ENCODE assay signal across 8 cellular contexts in the genomic region with DNA sequence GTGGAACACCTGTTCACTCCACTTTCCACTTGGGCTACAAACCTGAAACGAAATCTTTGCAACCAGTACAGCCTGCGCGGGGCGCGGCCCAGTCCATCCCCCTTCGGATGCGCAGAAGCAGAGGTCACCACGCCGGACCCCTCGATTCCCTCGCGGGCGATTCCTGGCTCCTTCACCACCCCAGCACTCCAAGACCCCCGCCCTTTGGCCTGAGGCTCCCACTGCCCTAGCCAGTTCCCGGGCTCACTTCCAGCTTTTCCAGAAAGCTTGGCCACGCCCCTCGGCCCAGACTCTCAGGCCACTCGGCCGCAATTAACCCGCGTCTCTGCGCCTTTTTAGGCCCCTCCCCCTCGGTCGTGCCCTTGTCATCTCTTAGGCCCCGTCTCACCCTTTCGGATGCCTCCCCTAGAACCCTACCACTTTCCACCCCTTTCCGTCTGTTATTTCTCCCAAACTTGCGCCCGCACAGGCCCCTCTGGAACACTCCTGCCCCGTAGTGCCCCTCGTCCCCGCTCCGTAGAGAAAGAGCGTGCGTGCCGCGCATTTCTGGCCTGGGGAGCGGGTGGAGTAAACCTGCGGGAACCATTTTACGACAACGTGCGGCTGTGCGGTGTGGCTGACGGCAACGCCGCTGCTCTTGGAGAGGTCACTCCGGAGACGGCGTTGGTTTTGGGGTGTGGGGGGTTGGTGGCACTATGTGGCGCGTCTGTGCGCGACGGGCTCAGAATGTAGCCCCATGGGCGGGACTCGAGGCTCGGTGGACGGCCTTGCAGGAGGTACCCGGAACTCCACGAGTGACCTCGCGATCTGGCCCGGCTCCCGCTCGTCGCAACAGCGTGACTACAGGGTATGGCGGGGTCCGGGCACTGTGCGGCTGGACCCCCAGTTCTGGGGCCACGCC. TPM values are rescaled to one million over a fixed set of nuclear protein-coding genes. Genes with fewer than 3 reads are reported as not detected.
DNase-seq lines count a peak whose midpoint lies in the region; ATAC-seq, FAIRE-seq and TF ChIP-seq lines count a peak whose summit lies in the region.

DLAT (plus strand) TSS at position 631 of the 901 bp plus-strand sequence; CDS start at position 696, 65 bp downstream.

- peaks cover 16% of the 10 kb centered on the region for H3K36me3 Mint-ChIP-seq in progenitor cell of endocrine pancreas (ENCODE audit: insufficient read depth)

- TF ChIP-seq POLR2A in GM12891 (IDR thresholded peaks at IDR 0.05; ENCODE audit: low read depth, low read length), result peak; percentile 77

- H3K4me1 Mint-ChIP-seq in progenitor cell of endocrine pancreas (ENCODE audit: low read depth), result peaks cover 26% of the 10 kb centered on the region

- TF ChIP-seq CTCF in progenitor cell of endocrine pancreas (IDR thresholded peaks at IDR 0.05; ENCODE audit: unreplicated experiment), result no peak

- H3K27ac Mint-ChIP-seq in progenitor cell of endocrine pancreas, result peak within 1 kb of the TSS; percentile 99

- DNase-seq in GM12891 (ENCODE audit: insufficient read length, low spot score) (peak; percentile 76), NCI-H1417 treated with DMSO at 0.1 percent for 48 hours (lab: John Stamatoyannopoulos, UW) (peak; percentile 81), T follicular helper cell (ENCODE audit: low read depth) (peak; percentile 77), adipocyte (ENCODE audit: low read depth) (peak; percentile 83), left cardiac atrium (peak; percentile 92), progenitor cell of endocrine pancreas (ENCODE audit: low spot score, unreplicated experiment) (peak; percentile 84), ureter (ENCODE audit: low spot score) (peak; percentile 89)

- H3K4me1 ChIP-seq in adipocyte (ENCODE audit: control insufficient read depth, insufficient read depth, low read length), result peaks cover 27% of the 10 kb centered on the region

- peak within 1 kb of the TSS; percentile 95 for H3K4me3 Mint-ChIP-seq in progenitor cell of endocrine pancreas (ENCODE audit: low read depth)

- intact Hi-C loops in left cardiac atrium (cut with DNase I), result no loop called here

- peaks cover 37% of the 10 kb centered on the region for H3K36me3 ChIP-seq in adipocyte (ENCODE audit: control insufficient read depth, insufficient read depth, low read length, severe bottlenecking)

- H3K4me3 ChIP-seq in adipocyte (ENCODE audit: low read length), result peak within 1 kb of the TSS; percentile 87

- no peaks in the 10 kb centered on the region for H3K27me3 ChIP-seq in adipocyte (replicated peaks; ENCODE audit: control insufficient read depth, insufficient read depth, low read length)

- no peaks in the 10 kb centered on the region for H3K9me3 Mint-ChIP-seq in progenitor cell of endocrine pancreas (ENCODE audit: low read depth)

- peaks cover 14% of the 10 kb centered on the region for H3K27me3 Mint-ChIP-seq in progenitor cell of endocrine pancreas

- peak; percentile 99 for FAIRE-seq in GM12891 (lab: Jason Lieb, UNC)

- H3K9me3 ChIP-seq in adipocyte (ENCODE audit: control insufficient read depth, low read length), result no peaks in the 10 kb centered on the region

- ATAC-seq in HG02763 (IDR thresholded peaks at IDR 0.05; ENCODE audit: unreplicated experiment) (peak; percentile 81), left cardiac atrium (peak; percentile 93 to 95)

- H3K9ac ChIP-seq in adipocyte (ENCODE audit: low read length), result peak within 1 kb of the TSS; percentile 95

TF ChIP-seq in GM12891, 5 proteins besides CTCF, POLR2A, EP300 and RAD21:
- no peak for TF ChIP-seq PAX5 (IDR thresholded peaks at IDR 0.05; ENCODE audit: insufficient read depth, low read length, severe bottlenecking)
- peak; percentile 67; the same call in 1 of the 2 replicates for TF ChIP-seq POU2F2 (IDR thresholded peaks at IDR 0.05; ENCODE audit: low read depth, low read length)
- peak; percentile 72; the same call in 1 of the 2 replicates for TF ChIP-seq TAF1 (IDR thresholded peaks at IDR 0.05; ENCODE audit: low read depth, low read length)
- no peak for TF ChIP-seq SPI1 (IDR thresholded peaks at IDR 0.05; ENCODE audit: low read depth, low read length)
- TF ChIP-seq POLR2AphosphoS5 (IDR thresholded peaks at IDR 0.05; ENCODE audit: low read depth, low read length), result 0 out of 2 replicates have a peak, but pooled peaks have one; percentile 45

RNA-seq across cellular contexts. Expression of gene DLAT, which starts in this region (rescaled TPM):
- polyA plus RNA-seq in GM12891 (2012; ENCODE audit: low read depth, missing spikeins), result 20.2 TPM
- total RNA-seq in left cardiac atrium, result 100 to 1,000 TPM in 1 of 2 donors, 10 to 100 TPM in 1; 98.7 to 130 TPM
- 36.7 and 38.7 TPM in 2 replicates for total RNA-seq in progenitor cell of endocrine pancreas
- total RNA-seq in ureter, result 35.6 TPM

Comparison
In these comparisons a context has a peak if more than half of its experiments do, and no peak if none do; other contexts are left out.
1. Peak in every context shown above with its lines: DNase-seq, ATAC-seq and H3K4me3 ChIP-seq.